Comparison of ENCODE assay signal across 11 cellular contexts in genomic region chr12:84913151-84913550, GRCh38. TPM values are rescaled to one million over a fixed set of nuclear protein-coding genes. Genes with fewer than 3 reads are reported as not detected.
DNase-seq lines count a peak whose midpoint lies in the region; ATAC-seq and TF ChIP-seq lines count a peak whose summit lies in the region.
"Had no signal": no experiment of that assay in that cellular context is flagged by ENCODE, and none has a peak within 500 bp of the region (broad histone marks: within the 10 kb centered on the region; RNA-seq: fewer than 3 reads in every experiment).

No MANE protein-coding gene starts in this region.

- H3K4me3 ChIP-seq in right atrium auricular region (peak overlapping the region; percentile 4 to 30), heart right ventricle (peak overlapping the region in 5 of 10 donors; percentile 15 to 42 (median 30)), coronary artery (peak overlapping the region; percentile 73)

- intact Hi-C loops in heart right ventricle (cut with DNase I): no loop called here

- WGBS in heart right ventricle, 2 donors: 5 to 9% methylated on average over 10 of the region's 10 CpGs

- peaks cover 15% of the 10 kb centered on the region for H3K4me1 Mint-ChIP-seq in stimulated activated memory B cell treated with anti-CD40 and anti-IgM and Interleukin-4, amounts not matched to agents 10 μg/mL and 1 μg/mL and 100 μg/mL, for 72 hours

- TF ChIP-seq CTCF in right atrium auricular region (IDR thresholded peaks at IDR 0.05): no peak
- no peak for TF ChIP-seq CTCF in heart right ventricle (IDR thresholded peaks at IDR 0.05)
- TF ChIP-seq CTCF in coronary artery (IDR thresholded peaks at IDR 0.05): no peak

- ATAC-seq in heart right ventricle (no peak), GM21390 (IDR thresholded peaks at IDR 0.05; ENCODE audit: unreplicated experiment) (no peak)
- ATAC-seq in stimulated activated memory B cell treated with anti-CD40 and anti-IgM and Interleukin-4, amounts not matched to agents 10 μg/mL and 1 μg/mL and 100 μg/mL, for 72 hours: no peak

- no peak overlapping the region for H3K27ac ChIP-seq in right atrium auricular region
- no peak overlapping the region for H3K27ac ChIP-seq in heart right ventricle
- no peak overlapping the region for H3K27ac ChIP-seq in coronary artery

- H3K36me3 ChIP-seq in right atrium auricular region (no peaks in the 10 kb centered on the region), heart right ventricle (no peaks in the 10 kb centered on the region)

- H3K4me1 ChIP-seq in right atrium auricular region: peaks cover 0 to 28% of the 10 kb centered on the region in 2 donors
- H3K4me1 ChIP-seq in heart right ventricle: peaks cover 0 to 23% (median 9%) of the 10 kb centered on the region in 9 donors
- H3K4me1 ChIP-seq: Caco-2 had no signal

- H3K27ac Mint-ChIP-seq in stimulated activated memory B cell treated with anti-CD40 and anti-IgM and Interleukin-4, amounts not matched to agents 10 μg/mL and 1 μg/mL and 100 μg/mL, for 72 hours: no peak overlapping the region
- H3K27ac Mint-ChIP-seq: IgD-negative memory B cell; T-helper 1 cell treated with Interleukin-12 subunit alpha and Interleukin-12 subunit beta and Interleukin-4 antibody, amounts not matched to agents 30 μg/mL and 1 μg/mL, for 36 hours had no signal

- DNase-seq in right atrium auricular region (ENCODE audit: low spot score): no peak
- DNase-seq in heart right ventricle: no peak
- DNase-seq in coronary artery (ENCODE audit: low spot score): no peak
- peak; percentile 2 for DNase-seq in medulla oblongata (ENCODE audit: extremely low spot score)
- DNase-seq in DMS79 treated with DMSO at 0.1 percent for 48 hours (lab: John Stamatoyannopoulos, UW): no peak
- DNase-seq in GDM1 (lab: John Stamatoyannopoulos, UW): no peak
- DNase-seq: Caco-2 had no signal

- H3K27me3 Mint-ChIP-seq in stimulated activated memory B cell treated with anti-CD40 and anti-IgM and Interleukin-4, amounts not matched to agents 10 μg/mL and 1 μg/mL and 100 μg/mL, for 72 hours: peaks cover 20% of the 10 kb centered on the region

- H3K4me3 Mint-ChIP-seq in stimulated activated memory B cell treated with anti-CD40 and anti-IgM and Interleukin-4, amounts not matched to agents 10 μg/mL and 1 μg/mL and 100 μg/mL, for 72 hours: no peak overlapping the region
- H3K4me3 Mint-ChIP-seq: IgD-negative memory B cell had no signal

- H3K36me3 Mint-ChIP-seq in stimulated activated memory B cell treated with anti-CD40 and anti-IgM and Interleukin-4, amounts not matched to agents 10 μg/mL and 1 μg/mL and 100 μg/mL, for 72 hours: no peaks in the 10 kb centered on the region
- H3K36me3 Mint-ChIP-seq: IgD-negative memory B cell had no signal

- H3K9me3 Mint-ChIP-seq in stimulated activated memory B cell treated with anti-CD40 and anti-IgM and Interleukin-4, amounts not matched to agents 10 μg/mL and 1 μg/mL and 100 μg/mL, for 72 hours: no peaks in the 10 kb centered on the region
- H3K9me3 Mint-ChIP-seq: T-helper 1 cell treated with Interleukin-12 subunit alpha and Interleukin-12 subunit beta and Interleukin-4 antibody, amounts not matched to agents 30 μg/mL and 1 μg/mL, for 36 hours had no signal

- H3K27me3 ChIP-seq in right atrium auricular region: peaks cover 0 to 15% of the 10 kb centered on the region in 2 donors
- peaks cover 0 to 71% (median 58%) of the 10 kb centered on the region in 7 donors for H3K27me3 ChIP-seq in heart right ventricle

- H3K9me3 ChIP-seq in right atrium auricular region: no peaks in the 10 kb centered on the region
- no peaks in the 10 kb centered on the region for H3K9me3 ChIP-seq in heart right ventricle
- H3K9me3 ChIP-seq: Caco-2 had no signal

RNA-seq across cellular contexts. Expression of gene SLC6A15, which starts 0.6 kb away (rescaled TPM):
- total RNA-seq in right atrium auricular region (not detected), heart right ventricle (not detected)
- polyA plus RNA-seq in heart right ventricle: not detected
- total RNA-seq: Caco-2 had no signal
- polyA plus RNA-seq: IgD-negative memory B cell had no signal
